In the genomic region with DNA sequence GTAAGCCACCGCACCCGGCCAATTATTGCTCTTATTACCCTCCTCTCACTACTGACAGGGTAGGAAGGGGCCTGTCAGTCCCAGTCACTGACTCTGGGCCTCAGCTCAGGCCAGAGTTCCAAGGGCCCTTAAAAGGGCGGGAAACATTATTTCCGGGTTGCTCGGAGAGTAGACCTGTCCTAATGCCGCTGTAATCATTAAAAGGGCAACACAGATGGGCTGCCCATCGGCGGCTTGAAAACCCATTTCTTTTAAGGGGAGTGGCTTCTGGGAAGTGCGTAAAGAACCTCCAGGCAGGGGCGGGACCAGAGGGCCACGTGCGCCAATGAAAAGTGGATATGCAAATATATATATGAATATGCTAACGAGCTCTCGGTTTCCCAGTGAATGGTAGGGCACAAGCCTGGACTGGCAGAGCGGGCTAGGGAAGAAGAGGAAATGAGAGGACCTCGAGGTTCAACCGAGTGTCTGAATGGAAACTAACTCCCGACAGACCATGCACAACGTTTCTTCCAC, we compare ENCODE assay signal across 15 cellular contexts. TPM values are rescaled to one million over a fixed set of nuclear protein-coding genes. Genes with fewer than 3 reads are reported as not detected.
DNase-seq lines count a peak whose midpoint lies in the region; ATAC-seq and TF ChIP-seq lines count a peak whose summit lies in the region.
"Had no signal": no experiment of that assay in that cellular context is flagged by ENCODE, and none has a peak within 500 bp of the region (broad histone marks: within the 10 kb centered on the region; RNA-seq: fewer than 3 reads in every experiment).

No MANE protein-coding gene starts in this region.

- no peak overlapping the region for H3K4me3 ChIP-seq in epithelial cell of esophagus (ENCODE audit: low read length)
- H3K4me3 ChIP-seq: lung, SJSA1 had no signal

- no peak for ATAC-seq in HG02970 (IDR thresholded peaks at IDR 0.05; ENCODE audit: low FRiP score, unreplicated experiment)
- ATAC-seq in HG03460 (IDR thresholded peaks at IDR 0.05; ENCODE audit: unreplicated experiment) = no peak

- peak; percentile 6 for DNase-seq in EL
- peak; percentile 47 to 70 for DNase-seq in NCI-H526 (lab: John Stamatoyannopoulos, UW)
- DNase-seq in epithelial cell of esophagus (ENCODE audit: low read depth) = peak; percentile 72
- peak; percentile 18 to 42 for DNase-seq in lung microvascular endothelial cell (ENCODE audit: low read depth in 2 of 2)
- no peak for DNase-seq in activated CD4-positive, CD25-positive, alpha-beta regulatory T cell (lab: John Stamatoyannopoulos, UW)
- no peak for DNase-seq in DMS153 (lab: John Stamatoyannopoulos, UW)
- DNase-seq: activated B cell treated with CpG ODN at 0.5 μM for 24 hours; CD4-positive, alpha-beta memory T cell; NCI-H226; stimulated activated CD4-positive, alpha-beta T cell treated with anti-CD3 and anti-CD28 coated beads, Interleukin-1b, Interleukin-23, amount 100 ng/mL, for 48 hours; stimulated activated naive CD4-positive, alpha-beta T cell had no signal

- TF ChIP-seq CTCF in epithelial cell of esophagus (IDR thresholded peaks at IDR 0.05; ENCODE audit: insufficient read depth, low read depth, low read length, missing control alignments) = no peak

RNA-seq across cellular contexts. Expression of a gene that starts 26.6 kb away (rescaled TPM):
- total RNA-seq in lung microvascular endothelial cell = 1.2 and 1.3 TPM in 2 replicates

Comparison
In these comparisons a context has a peak if more than half of its experiments do, and no peak if none do; other contexts are left out.
1. DNase-seq: peak in EL (single experiment), NCI-H526 (2 of 2), epithelial cell of esophagus (single experiment) and lung microvascular endothelial cell (2 of 2); none in activated CD4-positive, CD25-positive, alpha-beta regulatory T cell (0 of 4) and DMS153 (single experiment).